1 cellular context compared by ENCODE assay signal in genomic region chr16:10944249-10945064, GRCh38.
A peak's percentile ranks its signal among the peaks of the same experiment; 100 is the strongest.
TF ChIP-seq lines count a peak whose summit lies in the region.

A gene with protein sequence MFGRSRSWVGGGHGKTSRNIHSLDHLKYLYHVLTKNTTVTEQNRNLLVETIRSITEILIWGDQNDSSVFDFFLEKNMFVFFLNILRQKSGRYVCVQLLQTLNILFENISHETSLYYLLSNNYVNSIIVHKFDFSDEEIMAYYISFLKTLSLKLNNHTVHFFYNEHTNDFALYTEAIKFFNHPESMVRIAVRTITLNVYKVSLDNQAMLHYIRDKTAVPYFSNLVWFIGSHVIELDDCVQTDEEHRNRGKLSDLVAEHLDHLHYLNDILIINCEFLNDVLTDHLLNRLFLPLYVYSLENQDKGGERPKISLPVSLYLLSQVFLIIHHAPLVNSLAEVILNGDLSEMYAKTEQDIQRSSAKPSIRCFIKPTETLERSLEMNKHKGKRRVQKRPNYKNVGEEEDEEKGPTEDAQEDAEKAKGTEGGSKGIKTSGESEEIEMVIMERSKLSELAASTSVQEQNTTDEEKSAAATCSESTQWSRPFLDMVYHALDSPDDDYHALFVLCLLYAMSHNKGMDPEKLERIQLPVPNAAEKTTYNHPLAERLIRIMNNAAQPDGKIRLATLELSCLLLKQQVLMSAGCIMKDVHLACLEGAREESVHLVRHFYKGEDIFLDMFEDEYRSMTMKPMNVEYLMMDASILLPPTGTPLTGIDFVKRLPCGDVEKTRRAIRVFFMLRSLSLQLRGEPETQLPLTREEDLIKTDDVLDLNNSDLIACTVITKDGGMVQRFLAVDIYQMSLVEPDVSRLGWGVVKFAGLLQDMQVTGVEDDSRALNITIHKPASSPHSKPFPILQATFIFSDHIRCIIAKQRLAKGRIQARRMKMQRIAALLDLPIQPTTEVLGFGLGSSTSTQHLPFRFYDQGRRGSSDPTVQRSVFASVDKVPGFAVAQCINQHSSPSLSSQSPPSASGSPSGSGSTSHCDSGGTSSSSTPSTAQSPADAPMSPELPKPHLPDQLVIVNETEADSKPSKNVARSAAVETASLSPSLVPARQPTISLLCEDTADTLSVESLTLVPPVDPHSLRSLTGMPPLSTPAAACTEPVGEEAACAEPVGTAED (plus strand): TSS chr16:10944564. CDS start chr16:10944718, 154 bp downstream.

TF ChIP-seq in GM12878, 131 proteins besides CTCF, POLR2A, EP300 and RAD21 (continued from another document and continues in another):
- TF ChIP-seq CEBPZ (IDR thresholded peaks at IDR 0.05; ENCODE audit: low read depth, low read length) (no peak), BCL3 (IDR thresholded peaks at IDR 0.05; ENCODE audit: borderline replicate concordance, insufficient read depth, low read depth, low read length, poor library complexity, severe bottlenecking) (no peak), GABPA (IDR thresholded peaks at IDR 0.05; ENCODE audit: low read depth) (peak; percentile 80; the same call in 1 of the 2 replicates), BRCA1 (IDR thresholded peaks at IDR 0.05; ENCODE audit: low read depth, low read length) (no peak), SMARCA5 (IDR thresholded peaks at IDR 0.05) (peak; percentile 13; the same call in 1 of the 2 replicates), NRF1 (conservative IDR thresholded peaks at IDR 0.05; ENCODE audit: low read depth, low read length) (no peak), RCOR1 (conservative IDR thresholded peaks at IDR 0.05; ENCODE audit: low read depth, low read length) (peak; percentile 86; the same call in 1 of the 2 replicates), SMAD5 (IDR thresholded peaks at IDR 0.05; ENCODE audit: low read depth) (no peak), BACH1 (IDR thresholded peaks at IDR 0.05; ENCODE audit: borderline replicate concordance) (peak; percentile 82), ASH2L (IDR thresholded peaks at IDR 0.05; ENCODE audit: borderline replicate concordance, low read depth) (0 out of 2 replicates have a peak, but pooled peaks have one; percentile 36), ATF7 (IDR thresholded peaks at IDR 0.05; ENCODE audit: low read depth) (no peak), MYC (IDR thresholded peaks at IDR 0.05; ENCODE audit: insufficient read depth, insufficient read length, insufficient replicate concordance, low read length, severe bottlenecking) (no peak), JUND (IDR thresholded peaks at IDR 0.05; ENCODE audit: low read depth, low read length) (0 out of 2 replicates have a peak, but pooled peaks have one; percentile 19), HCFC1 (IDR thresholded peaks at IDR 0.05; ENCODE audit: low read length) (peak; percentile 100), PML (IDR thresholded peaks at IDR 0.05; ENCODE audit: low read length) (no peak), IRF3 (IDR thresholded peaks at IDR 0.05) (no peak), SIN3A (IDR thresholded peaks at IDR 0.05; ENCODE audit: low read depth, low read length) (peak; percentile 87; the same call in 1 of the 2 replicates), SKIL (IDR thresholded peaks at IDR 0.05; ENCODE audit: low read depth, poor library complexity, severe bottlenecking) (no peak), NFIC (IDR thresholded peaks at IDR 0.05; ENCODE audit: low read depth, low read length) (no peak), NR2C2 (IDR thresholded peaks at IDR 0.05; ENCODE audit: borderline replicate concordance, control insufficient read depth, insufficient read length, low read depth) (no peak)
- TF ChIP-seq, protein P1, sequence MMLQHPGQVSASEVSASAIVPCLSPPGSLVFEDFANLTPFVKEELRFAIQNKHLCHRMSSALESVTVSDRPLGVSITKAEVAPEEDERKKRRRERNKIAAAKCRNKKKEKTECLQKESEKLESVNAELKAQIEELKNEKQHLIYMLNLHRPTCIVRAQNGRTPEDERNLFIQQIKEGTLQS (IDR thresholded peaks at IDR 0.05; ENCODE audit: borderline replicate concordance, extremely low read depth, low read depth, low read length): peak; percentile 97
- TF ChIP-seq, protein P2, sequence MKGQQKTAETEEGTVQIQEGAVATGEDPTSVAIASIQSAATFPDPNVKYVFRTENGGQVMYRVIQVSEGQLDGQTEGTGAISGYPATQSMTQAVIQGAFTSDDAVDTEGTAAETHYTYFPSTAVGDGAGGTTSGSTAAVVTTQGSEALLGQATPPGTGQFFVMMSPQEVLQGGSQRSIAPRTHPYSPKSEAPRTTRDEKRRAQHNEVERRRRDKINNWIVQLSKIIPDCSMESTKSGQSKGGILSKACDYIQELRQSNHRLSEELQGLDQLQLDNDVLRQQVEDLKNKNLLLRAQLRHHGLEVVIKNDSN (IDR thresholded peaks at IDR 0.05; ENCODE audit: borderline replicate concordance, extremely low read length, insufficient read depth, low read depth, low read length): no peak
- TF ChIP-seq, protein P3, sequence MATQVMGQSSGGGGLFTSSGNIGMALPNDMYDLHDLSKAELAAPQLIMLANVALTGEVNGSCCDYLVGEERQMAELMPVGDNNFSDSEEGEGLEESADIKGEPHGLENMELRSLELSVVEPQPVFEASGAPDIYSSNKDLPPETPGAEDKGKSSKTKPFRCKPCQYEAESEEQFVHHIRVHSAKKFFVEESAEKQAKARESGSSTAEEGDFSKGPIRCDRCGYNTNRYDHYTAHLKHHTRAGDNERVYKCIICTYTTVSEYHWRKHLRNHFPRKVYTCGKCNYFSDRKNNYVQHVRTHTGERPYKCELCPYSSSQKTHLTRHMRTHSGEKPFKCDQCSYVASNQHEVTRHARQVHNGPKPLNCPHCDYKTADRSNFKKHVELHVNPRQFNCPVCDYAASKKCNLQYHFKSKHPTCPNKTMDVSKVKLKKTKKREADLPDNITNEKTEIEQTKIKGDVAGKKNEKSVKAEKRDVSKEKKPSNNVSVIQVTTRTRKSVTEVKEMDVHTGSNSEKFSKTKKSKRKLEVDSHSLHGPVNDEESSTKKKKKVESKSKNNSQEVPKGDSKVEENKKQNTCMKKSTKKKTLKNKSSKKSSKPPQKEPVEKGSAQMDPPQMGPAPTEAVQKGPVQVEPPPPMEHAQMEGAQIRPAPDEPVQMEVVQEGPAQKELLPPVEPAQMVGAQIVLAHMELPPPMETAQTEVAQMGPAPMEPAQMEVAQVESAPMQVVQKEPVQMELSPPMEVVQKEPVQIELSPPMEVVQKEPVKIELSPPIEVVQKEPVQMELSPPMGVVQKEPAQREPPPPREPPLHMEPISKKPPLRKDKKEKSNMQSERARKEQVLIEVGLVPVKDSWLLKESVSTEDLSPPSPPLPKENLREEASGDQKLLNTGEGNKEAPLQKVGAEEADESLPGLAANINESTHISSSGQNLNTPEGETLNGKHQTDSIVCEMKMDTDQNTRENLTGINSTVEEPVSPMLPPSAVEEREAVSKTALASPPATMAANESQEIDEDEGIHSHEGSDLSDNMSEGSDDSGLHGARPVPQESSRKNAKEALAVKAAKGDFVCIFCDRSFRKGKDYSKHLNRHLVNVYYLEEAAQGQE (IDR thresholded peaks at IDR 0.05; ENCODE audit: low read depth, low read length): no peak
- TF ChIP-seq, protein P4, sequence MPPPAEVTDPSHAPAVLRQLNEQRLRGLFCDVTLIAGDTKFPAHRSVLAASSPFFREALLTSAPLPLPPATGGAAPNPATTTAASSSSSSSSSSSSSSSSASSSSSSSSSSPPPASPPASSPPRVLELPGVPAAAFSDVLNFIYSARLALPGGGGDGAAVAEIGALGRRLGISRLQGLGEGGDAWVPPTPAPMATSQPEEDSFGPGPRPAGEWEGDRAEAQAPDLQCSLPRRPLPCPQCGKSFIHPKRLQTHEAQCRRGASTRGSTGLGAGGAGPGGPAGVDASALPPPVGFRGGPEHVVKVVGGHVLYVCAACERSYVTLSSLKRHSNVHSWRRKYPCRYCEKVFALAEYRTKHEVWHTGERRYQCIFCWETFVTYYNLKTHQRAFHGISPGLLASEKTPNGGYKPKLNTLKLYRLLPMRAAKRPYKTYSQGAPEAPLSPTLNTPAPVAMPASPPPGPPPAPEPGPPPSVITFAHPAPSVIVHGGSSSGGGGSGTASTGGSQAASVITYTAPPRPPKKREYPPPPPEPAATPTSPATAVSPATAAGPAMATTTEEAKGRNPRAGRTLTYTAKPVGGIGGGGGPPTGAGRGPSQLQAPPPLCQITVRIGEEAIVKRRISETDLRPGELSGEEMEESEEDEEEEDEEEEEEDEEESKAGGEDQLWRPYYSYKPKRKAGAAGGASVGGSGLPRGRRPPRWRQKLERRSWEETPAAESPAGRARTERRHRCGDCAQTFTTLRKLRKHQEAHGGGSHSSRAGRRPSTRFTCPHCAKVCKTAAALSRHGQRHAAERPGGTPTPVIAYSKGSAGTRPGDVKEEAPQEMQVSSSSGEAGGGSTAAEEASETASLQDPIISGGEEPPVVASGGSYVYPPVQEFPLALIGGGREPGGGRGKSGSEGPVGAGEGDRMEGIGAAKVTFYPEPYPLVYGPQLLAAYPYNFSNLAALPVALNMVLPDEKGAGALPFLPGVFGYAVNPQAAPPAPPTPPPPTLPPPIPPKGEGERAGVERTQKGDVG (CRISPR knock-in tag; IDR thresholded peaks at IDR 0.05): no peak
- TF ChIP-seq, protein P5, sequence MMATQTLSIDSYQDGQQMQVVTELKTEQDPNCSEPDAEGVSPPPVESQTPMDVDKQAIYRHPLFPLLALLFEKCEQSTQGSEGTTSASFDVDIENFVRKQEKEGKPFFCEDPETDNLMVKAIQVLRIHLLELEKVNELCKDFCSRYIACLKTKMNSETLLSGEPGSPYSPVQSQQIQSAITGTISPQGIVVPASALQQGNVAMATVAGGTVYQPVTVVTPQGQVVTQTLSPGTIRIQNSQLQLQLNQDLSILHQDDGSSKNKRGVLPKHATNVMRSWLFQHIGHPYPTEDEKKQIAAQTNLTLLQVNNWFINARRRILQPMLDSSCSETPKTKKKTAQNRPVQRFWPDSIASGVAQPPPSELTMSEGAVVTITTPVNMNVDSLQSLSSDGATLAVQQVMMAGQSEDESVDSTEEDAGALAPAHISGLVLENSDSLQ (IDR thresholded peaks at IDR 0.05): peak; percentile 23; the same call in 1 of the 2 replicates
- TF ChIP-seq, protein P6, sequence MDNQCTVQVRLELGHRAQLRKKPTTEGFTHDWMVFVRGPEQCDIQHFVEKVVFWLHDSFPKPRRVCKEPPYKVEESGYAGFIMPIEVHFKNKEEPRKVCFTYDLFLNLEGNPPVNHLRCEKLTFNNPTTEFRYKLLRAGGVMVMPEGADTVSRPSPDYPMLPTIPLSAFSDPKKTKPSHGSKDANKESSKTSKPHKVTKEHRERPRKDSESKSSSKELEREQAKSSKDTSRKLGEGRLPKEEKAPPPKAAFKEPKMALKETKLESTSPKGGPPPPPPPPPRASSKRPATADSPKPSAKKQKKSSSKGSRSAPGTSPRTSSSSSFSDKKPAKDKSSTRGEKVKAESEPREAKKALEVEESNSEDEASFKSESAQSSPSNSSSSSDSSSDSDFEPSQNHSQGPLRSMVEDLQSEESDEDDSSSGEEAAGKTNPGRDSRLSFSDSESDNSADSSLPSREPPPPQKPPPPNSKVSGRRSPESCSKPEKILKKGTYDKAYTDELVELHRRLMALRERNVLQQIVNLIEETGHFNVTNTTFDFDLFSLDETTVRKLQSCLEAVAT (IDR thresholded peaks at IDR 0.05): no peak
